ENCODE assay signal across 8 cellular contexts in genomic region chr19:42397315-42398166, GRCh38. TPM values are rescaled to one million over a fixed set of nuclear protein-coding genes. Genes with fewer than 3 reads are reported as not detected.
DNase-seq lines count a peak whose midpoint lies in the region; ATAC-seq and TF ChIP-seq lines count a peak whose summit lies in the region.

No MANE protein-coding gene starts in this region.

- H3K27ac ChIP-seq in layer of hippocampus (ENCODE audit: low read depth, low read length) = peak overlapping the region; percentile 78
- peak overlapping the region; percentile 78 to 79 for H3K27ac ChIP-seq in thoracic aorta

- no peaks in the 10 kb centered on the region for H3K9me3 Mint-ChIP-seq in activated CD8-positive, alpha-beta memory T cell treated with anti-CD3 and anti-CD28 coated beads, Interleukin-2, amount 10 ng/mL, durations not matched to agents 7 days and 5 days (ENCODE audit: low read depth)
- no peaks in the 10 kb centered on the region for H3K9me3 Mint-ChIP-seq in activated naive CD8-positive, alpha-beta T cell treated with anti-CD3 and anti-CD28 coated beads, Interleukin-2, amount 50 U/mL, for 24 hours

- peaks cover 3% of the 10 kb centered on the region for H3K27me3 Mint-ChIP-seq in activated CD8-positive, alpha-beta memory T cell treated with anti-CD3 and anti-CD28 coated beads, Interleukin-2, amount 10 ng/mL, durations not matched to agents 7 days and 5 days
- no peaks in the 10 kb centered on the region for H3K27me3 Mint-ChIP-seq in activated naive CD8-positive, alpha-beta T cell treated with anti-CD3 and anti-CD28 coated beads, Interleukin-2, amount 50 U/mL, for 24 hours

- peak overlapping the region; percentile 81 for H3K4me3 Mint-ChIP-seq in activated CD8-positive, alpha-beta memory T cell treated with anti-CD3 and anti-CD28 coated beads, Interleukin-2, amount 10 ng/mL, durations not matched to agents 7 days and 5 days
- peak overlapping the region; percentile 93 for H3K4me3 Mint-ChIP-seq in activated naive CD8-positive, alpha-beta T cell treated with anti-CD3 and anti-CD28 coated beads, Interleukin-2, amount 50 U/mL, for 24 hours

- H3K27me3 ChIP-seq in layer of hippocampus (ENCODE audit: control insufficient read depth, insufficient read depth, low read length) (no peaks in the 10 kb centered on the region), thoracic aorta (replicated peaks; ENCODE audit: insufficient read depth) (no peaks in the 10 kb centered on the region)

- CTCF ChIA-PET in activated CD8-positive, alpha-beta memory T cell treated with anti-CD3 and anti-CD28 coated beads, Interleukin-2, amount 10 ng/mL, durations not matched to agents 7 days and 5 days (lab: Charles Lee) = interaction anchor here (0.6 to 5.9 kb wide), 15 partner anchors 11 to 273 kb away, joined by 3 to 29 read pairs (median 4); partner anchors contain the start of gene CEACAM1

- peak overlapping the region; percentile 71 for H3K4me3 ChIP-seq in thoracic aorta

- no peaks in the 10 kb centered on the region for H3K36me3 ChIP-seq in thoracic aorta

- H3K27ac Mint-ChIP-seq in activated CD8-positive, alpha-beta memory T cell treated with anti-CD3 and anti-CD28 coated beads, Interleukin-2, amount 10 ng/mL, durations not matched to agents 7 days and 5 days = peak overlapping the region; percentile 90
- peak overlapping the region; percentile 93 for H3K27ac Mint-ChIP-seq in activated naive CD8-positive, alpha-beta T cell treated with anti-CD3 and anti-CD28 coated beads, Interleukin-2, amount 50 U/mL, for 24 hours

- no peaks in the 10 kb centered on the region for H3K9me3 ChIP-seq in thoracic aorta

- peaks cover 8 to 21% of the 10 kb centered on the region in 2 donors for H3K4me1 ChIP-seq in thoracic aorta (ENCODE audit: control insufficient read depth in 1 of 2, low read depth in 2 of 2)

- no peak for ATAC-seq in activated CD8-positive, alpha-beta memory T cell treated with anti-CD3 and anti-CD28 coated beads, Interleukin-2, amount 10 ng/mL, durations not matched to agents 7 days and 5 days
- no peak for ATAC-seq in activated naive CD8-positive, alpha-beta T cell treated with anti-CD3 and anti-CD28 coated beads, Interleukin-2, amount 50 U/mL, for 24 hours
- ATAC-seq in thoracic aorta (ENCODE audit: insufficient number of reproducible peaks, low FRiP score, low read depth) = no peak
- ATAC-seq in HG03025 (IDR thresholded peaks at IDR 0.05; ENCODE audit: low FRiP score, unreplicated experiment) = no peak
- no peak for ATAC-seq in HG03095 (IDR thresholded peaks at IDR 0.05; ENCODE audit: unreplicated experiment)
- no peak for ATAC-seq in GM18870 (IDR thresholded peaks at IDR 0.05; ENCODE audit: unreplicated experiment)

- H3K36me3 Mint-ChIP-seq in activated CD8-positive, alpha-beta memory T cell treated with anti-CD3 and anti-CD28 coated beads, Interleukin-2, amount 10 ng/mL, durations not matched to agents 7 days and 5 days = peaks cover 2% of the 10 kb centered on the region
- no peaks in the 10 kb centered on the region for H3K36me3 Mint-ChIP-seq in activated naive CD8-positive, alpha-beta T cell treated with anti-CD3 and anti-CD28 coated beads, Interleukin-2, amount 50 U/mL, for 24 hours (ENCODE audit: low read depth)

- H3K4me1 Mint-ChIP-seq in activated CD8-positive, alpha-beta memory T cell treated with anti-CD3 and anti-CD28 coated beads, Interleukin-2, amount 10 ng/mL, durations not matched to agents 7 days and 5 days = peaks cover 34% of the 10 kb centered on the region
- H3K4me1 Mint-ChIP-seq in activated naive CD8-positive, alpha-beta T cell treated with anti-CD3 and anti-CD28 coated beads, Interleukin-2, amount 50 U/mL, for 24 hours = peaks cover 35% of the 10 kb centered on the region

- DNase-seq in activated CD8-positive, alpha-beta memory T cell treated with anti-CD3 and anti-CD28 coated beads, Interleukin-2, amount 10 ng/mL, durations not matched to agents 7 days and 5 days = no peak
- no peak for DNase-seq in activated CD8-positive, alpha-beta memory T cell treated with anti-CD3 and anti-CD28 coated beads, Interleukin-2, amount 50 U/mL, for 48 hours
- DNase-seq in activated naive CD8-positive, alpha-beta T cell treated with anti-CD3 and anti-CD28 coated beads, Interleukin-2, amount 50 U/mL, for 24 hours = no peak
- no peak for DNase-seq in thoracic aorta (ENCODE audit: low spot score)

- TF ChIP-seq CTCF in thoracic aorta (IDR thresholded peaks at IDR 0.05) = no peak

RNA-seq across cellular contexts. Expression of gene CNFN, which starts 7.4 kb away (rescaled TPM):
- not detected for total RNA-seq in activated CD8-positive, alpha-beta memory T cell treated with anti-CD3 and anti-CD28 coated beads, Interleukin-2, amount 10 ng/mL, durations not matched to agents 7 days and 5 days
- total RNA-seq in thoracic aorta = not detected

RNA-seq across cellular contexts. Expression of gene LIPE, which starts 29.6 kb away (rescaled TPM):
- 10 to 100 TPM; 41.5 to 44.6 TPM for total RNA-seq in activated CD8-positive, alpha-beta memory T cell treated with anti-CD3 and anti-CD28 coated beads, Interleukin-2, amount 10 ng/mL, durations not matched to agents 7 days and 5 days
- total RNA-seq in thoracic aorta = 1 to 10 TPM; 4.5 to 7.3 TPM

RNA-seq across cellular contexts. Expression of gene CXCL17, which starts 45.2 kb away (rescaled TPM):
- total RNA-seq in activated CD8-positive, alpha-beta memory T cell treated with anti-CD3 and anti-CD28 coated beads, Interleukin-2, amount 10 ng/mL, durations not matched to agents 7 days and 5 days = not detected
- total RNA-seq in thoracic aorta = 1 to 10 TPM in 1 of 2 donors, not detected in 1; 1.6 TPM

Comparison
In these comparisons a context has a peak if more than half of its experiments do, and no peak if none do; other contexts are left out.
1. RNA of gene LIPE, which starts 29.6 kb away (total RNA-seq): 41.5 to 44.6 TPM in activated CD8-positive, alpha-beta memory T cell treated with anti-CD3 and anti-CD28 coated beads, Interleukin-2, amount 10 ng/mL, durations not matched to agents 7 days and 5 days; 4.5 to 7.3 TPM in thoracic aorta; every median in the first group is over 4 times any median in the second.